8 cellular contexts compared by ENCODE assay signal in the genomic region with DNA sequence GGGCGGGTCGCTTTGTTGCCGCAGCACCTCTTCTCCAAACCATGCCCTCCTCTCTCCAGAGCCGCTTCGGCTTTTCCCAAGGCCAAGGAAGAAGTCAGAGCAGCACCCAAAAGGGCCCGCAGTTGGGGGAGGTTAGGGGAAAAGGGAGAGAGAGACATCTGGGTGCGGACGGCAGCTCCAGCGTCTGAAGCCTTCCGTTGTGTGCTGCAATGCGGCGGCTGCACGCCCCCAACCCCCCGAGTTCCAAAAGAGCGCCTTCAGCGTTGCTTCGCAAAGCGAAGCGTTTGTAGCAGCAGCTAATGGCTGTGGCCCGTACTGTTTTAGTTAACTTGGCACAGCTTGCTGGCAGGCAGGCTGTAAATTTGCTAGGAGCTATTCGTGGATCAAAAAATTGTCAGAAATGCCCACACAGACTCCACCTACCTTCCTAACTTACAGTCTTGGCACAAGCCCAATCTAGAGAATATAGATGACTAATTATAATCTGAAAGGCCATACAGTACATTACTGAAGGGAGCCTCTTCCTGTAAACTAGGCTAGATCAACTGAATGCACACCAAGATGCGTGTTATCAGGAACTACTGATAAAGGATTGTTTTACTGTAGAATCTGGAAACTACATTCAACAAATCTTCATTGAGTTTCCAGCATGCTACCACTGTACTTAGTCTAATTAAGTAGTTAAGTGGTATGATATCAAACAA. TPM values are rescaled to one million over a fixed set of nuclear protein-coding genes. Genes with fewer than 3 reads are reported as not detected.
DNase-seq lines count a peak whose midpoint lies in the region; ATAC-seq and TF ChIP-seq lines count a peak whose summit lies in the region.

No MANE protein-coding gene starts in this region.

- H3K4me1 ChIP-seq in ACC112 (ENCODE audit: control insufficient read depth, insufficient read depth, low read length, unreplicated experiment) (peaks cover 16% of the 10 kb centered on the region), Karpas-422 (ENCODE audit: low read length) (peaks cover 21% of the 10 kb centered on the region), right atrium auricular region (peaks cover 0 to 38% of the 10 kb centered on the region in 2 donors)

- H3K9me3 Mint-ChIP-seq in progenitor cell of endocrine pancreas (ENCODE audit: low read depth) = no peaks in the 10 kb centered on the region

- H3K9me3 ChIP-seq in Karpas-422 (ENCODE audit: low read length) = no peaks in the 10 kb centered on the region
- no peaks in the 10 kb centered on the region for H3K9me3 ChIP-seq in right atrium auricular region

- no peaks in the 10 kb centered on the region for H3K9me2 ChIP-seq in Karpas-422 (replicated peaks; ENCODE audit: insufficient read depth, low read length)

- H3K4me3 Mint-ChIP-seq in progenitor cell of endocrine pancreas (ENCODE audit: low read depth) = peak overlapping the region; percentile 85

- peaks cover 33% of the 10 kb centered on the region for H3K79me2 ChIP-seq in ACC112 (ENCODE audit: control insufficient read depth, insufficient read depth, low read length, unreplicated experiment)
- H3K79me2 ChIP-seq in Karpas-422 (ENCODE audit: low read length) = peaks cover 33% of the 10 kb centered on the region

- H3K27me3 ChIP-seq in ACC112 (ENCODE audit: insufficient read depth, low read length) = no peaks in the 10 kb centered on the region
- H3K27me3 ChIP-seq in Karpas-422 (ENCODE audit: low read length) = no peaks in the 10 kb centered on the region
- H3K27me3 ChIP-seq in right atrium auricular region = no peaks in the 10 kb centered on the region

- H3K36me3 Mint-ChIP-seq in progenitor cell of endocrine pancreas (ENCODE audit: insufficient read depth) = no peaks in the 10 kb centered on the region

- TF ChIP-seq CTCF in right atrium auricular region (IDR thresholded peaks at IDR 0.05) (no peak), progenitor cell of endocrine pancreas (IDR thresholded peaks at IDR 0.05; ENCODE audit: unreplicated experiment) (no peak)

- peak overlapping the region; percentile 92 for H3K27ac ChIP-seq in ACC112 (ENCODE audit: low read depth, low read length)
- H3K27ac ChIP-seq in Karpas-422 (ENCODE audit: low read length) = peak overlapping the region; percentile 69
- peak overlapping the region; percentile 99 to 100 for H3K27ac ChIP-seq in right atrium auricular region

- peaks cover 51% of the 10 kb centered on the region for H3K4me1 Mint-ChIP-seq in progenitor cell of endocrine pancreas (ENCODE audit: low read depth)

- DNase-seq in Karpas-422 = peak; percentile 74
- peak; percentile 26 to 46 for DNase-seq in SW 1271 (lab: John Stamatoyannopoulos, UW)
- peak in 49 of 56 donors; percentile 7 to 82 (median 53) for DNase-seq in amygdala (lab: John Stamatoyannopoulos, UW)
- DNase-seq in right atrium auricular region (ENCODE audit: low spot score) = no peak
- DNase-seq in progenitor cell of endocrine pancreas (ENCODE audit: low spot score, unreplicated experiment) = no peak

- no peaks in the 10 kb centered on the region for H3K27me3 Mint-ChIP-seq in progenitor cell of endocrine pancreas

- peak overlapping the region; percentile 99 for H3K27ac Mint-ChIP-seq in progenitor cell of endocrine pancreas

- H4K20me1 ChIP-seq in Karpas-422 (ENCODE audit: insufficient read depth, low read depth, low read length) = peaks cover 12% of the 10 kb centered on the region

- peak overlapping the region; percentile 83 for H3K9ac ChIP-seq in Karpas-422 (ENCODE audit: low read length)

- peak overlapping the region; percentile 95 for H2AFZ ChIP-seq in ACC112 (ENCODE audit: low read length, unreplicated experiment)
- H2AFZ ChIP-seq in Karpas-422 (ENCODE audit: low read length) = peak overlapping the region; percentile 67

- ATAC-seq in GM18909 (IDR thresholded peaks at IDR 0.05; ENCODE audit: poor library complexity, unreplicated experiment) (peak; percentile 19), GM21619 (IDR thresholded peaks at IDR 0.05; ENCODE audit: unreplicated experiment) (no peak)

- H3K4me2 ChIP-seq in Karpas-422 (ENCODE audit: low read depth, low read length, poor library complexity, severe bottlenecking) = peak overlapping the region; percentile 91

- H3K36me3 ChIP-seq in ACC112 (ENCODE audit: insufficient read depth, low read length) (no peaks in the 10 kb centered on the region), Karpas-422 (ENCODE audit: insufficient read depth, low read length) (no peaks in the 10 kb centered on the region), right atrium auricular region (no peaks in the 10 kb centered on the region)

- H3K4me3 ChIP-seq in ACC112 (ENCODE audit: low read depth, low read length) (peak overlapping the region; percentile 79), Karpas-422 (ENCODE audit: low read length) (peak overlapping the region; percentile 75), right atrium auricular region (peak overlapping the region; percentile 94 to 99)

RNA-seq across cellular contexts. Expression of a gene that starts 1.1 kb away (rescaled TPM):
- total RNA-seq in Karpas-422 (2014; rRNA removed; shearing (Covaris generic); ENCODE audit: low replicate concordance) = 17.8 and 28.6 TPM in 2 replicates
- total RNA-seq in right atrium auricular region (10 to 100 TPM; 22.4 to 26.0 TPM), progenitor cell of endocrine pancreas (47.5 and 48.1 TPM in 2 replicates)

Comparison
In these comparisons a context has a peak if more than half of its experiments do, and no peak if none do; other contexts are left out.
1. DNase-seq: peak in Karpas-422 (single experiment), SW 1271 (2 of 2) and amygdala (49 of 56); none in right atrium auricular region (single experiment) and progenitor cell of endocrine pancreas (single experiment).
2. Peak in every context shown above with its lines, with median percentiles within 50 percentile points of each other: H3K27ac ChIP-seq and H3K4me3 ChIP-seq.